In genomic region chr12:50070314-50071060, GRCh38 we compare ENCODE assay signal across 1 cellular context.
TF ChIP-seq lines count a peak whose summit lies in the region.

No MANE protein-coding gene starts in this region.

TF ChIP-seq in K562, 482 proteins besides CTCF, POLR2A, EP300 and RAD21 (continued from another document and continues in another):
- no peak for TF ChIP-seq RREB1 (CRISPR knock-in tag; IDR thresholded peaks at IDR 0.05)
- TF ChIP-seq ARNT (IDR thresholded peaks at IDR 0.05) = no peak
- TF ChIP-seq, protein P1, sequence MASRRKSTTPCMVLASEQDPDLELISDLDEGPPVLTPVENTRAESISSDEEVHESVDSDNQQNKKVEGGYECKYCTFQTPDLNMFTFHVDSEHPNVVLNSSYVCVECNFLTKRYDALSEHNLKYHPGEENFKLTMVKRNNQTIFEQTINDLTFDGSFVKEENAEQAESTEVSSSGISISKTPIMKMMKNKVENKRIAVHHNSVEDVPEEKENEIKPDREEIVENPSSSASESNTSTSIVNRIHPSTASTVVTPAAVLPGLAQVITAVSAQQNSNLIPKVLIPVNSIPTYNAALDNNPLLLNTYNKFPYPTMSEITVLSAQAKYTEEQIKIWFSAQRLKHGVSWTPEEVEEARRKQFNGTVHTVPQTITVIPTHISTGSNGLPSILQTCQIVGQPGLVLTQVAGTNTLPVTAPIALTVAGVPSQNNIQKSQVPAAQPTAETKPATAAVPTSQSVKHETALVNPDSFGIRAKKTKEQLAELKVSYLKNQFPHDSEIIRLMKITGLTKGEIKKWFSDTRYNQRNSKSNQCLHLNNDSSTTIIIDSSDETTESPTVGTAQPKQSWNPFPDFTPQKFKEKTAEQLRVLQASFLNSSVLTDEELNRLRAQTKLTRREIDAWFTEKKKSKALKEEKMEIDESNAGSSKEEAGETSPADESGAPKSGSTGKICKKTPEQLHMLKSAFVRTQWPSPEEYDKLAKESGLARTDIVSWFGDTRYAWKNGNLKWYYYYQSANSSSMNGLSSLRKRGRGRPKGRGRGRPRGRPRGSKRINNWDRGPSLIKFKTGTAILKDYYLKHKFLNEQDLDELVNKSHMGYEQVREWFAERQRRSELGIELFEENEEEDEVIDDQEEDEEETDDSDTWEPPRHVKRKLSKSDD (conservative IDR thresholded peaks at IDR 0.05; ENCODE audit: low read length) = peak; percentile 56; the same call in 1 of the 2 replicates
- no peak for TF ChIP-seq SMAD4 (CRISPR knock-in tag; conservative IDR thresholded peaks at IDR 0.05)
- TF ChIP-seq ZNF551 (CRISPR knock-in tag; IDR thresholded peaks at IDR 0.05) = no peak
- TF ChIP-seq RNF2 (IDR thresholded peaks at IDR 0.05) = no peak
- no peak for TF ChIP-seq CEBPB (tag; IDR thresholded peaks at IDR 0.05)
- no peak for TF ChIP-seq NBN (IDR thresholded peaks at IDR 0.05; ENCODE audit: low read depth)
- TF ChIP-seq MAZ (CRISPR knock-in tag; conservative IDR thresholded peaks at IDR 0.05 in 1 of 2, IDR thresholded peaks at IDR 0.05 in 1 of 2) = peak in 1 of 2 experiments; percentile 52; a peak in 3 of 4 replicates
- TF ChIP-seq PCBP1 (IDR thresholded peaks at IDR 0.05; ENCODE audit: low read depth, low read length, poor library complexity, severe bottlenecking) = no peak
- no peak for TF ChIP-seq BRF1 (IDR thresholded peaks at IDR 0.05; ENCODE audit: borderline replicate concordance, extremely low read depth, insufficient read length)
- TF ChIP-seq NFIC (IDR thresholded peaks at IDR 0.05) = 0 out of 2 replicates have a peak, but pooled peaks have one; percentile 17
- TF ChIP-seq, protein P2, sequence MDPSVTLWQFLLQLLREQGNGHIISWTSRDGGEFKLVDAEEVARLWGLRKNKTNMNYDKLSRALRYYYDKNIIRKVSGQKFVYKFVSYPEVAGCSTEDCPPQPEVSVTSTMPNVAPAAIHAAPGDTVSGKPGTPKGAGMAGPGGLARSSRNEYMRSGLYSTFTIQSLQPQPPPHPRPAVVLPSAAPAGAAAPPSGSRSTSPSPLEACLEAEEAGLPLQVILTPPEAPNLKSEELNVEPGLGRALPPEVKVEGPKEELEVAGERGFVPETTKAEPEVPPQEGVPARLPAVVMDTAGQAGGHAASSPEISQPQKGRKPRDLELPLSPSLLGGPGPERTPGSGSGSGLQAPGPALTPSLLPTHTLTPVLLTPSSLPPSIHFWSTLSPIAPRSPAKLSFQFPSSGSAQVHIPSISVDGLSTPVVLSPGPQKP (CRISPR knock-in tag; IDR thresholded peaks at IDR 0.05) = no peak
- peak; percentile 9; the same call in 1 of the 2 replicates for TF ChIP-seq OTX1 (CRISPR knock-in tag; IDR thresholded peaks at IDR 0.05)
- peak; percentile 91 to 93 for TF ChIP-seq ETV6 (IDR thresholded peaks at IDR 0.05; ENCODE audit: borderline replicate concordance in 1 of 2, low read depth in 2 of 2, low read length in 1 of 2)
- TF ChIP-seq ETV6 (CRISPR knock-in tag; IDR thresholded peaks at IDR 0.05; ENCODE audit: borderline replicate concordance) = no peak
- peak; percentile 50; the same call in 1 of the 2 replicates for TF ChIP-seq MAX (CRISPR knock-in tag; IDR thresholded peaks at IDR 0.05)
- TF ChIP-seq BMI1 (IDR thresholded peaks at IDR 0.05; ENCODE audit: low read length) = no peak
- TF ChIP-seq SIX5 (IDR thresholded peaks at IDR 0.05; ENCODE audit: borderline replicate concordance in 1 of 2, insufficient read depth in 1 of 2, low read depth in 1 of 2, low read length in 2 of 2) = no peak
- 0 out of 2 replicates have a peak, but pooled peaks have one; percentile 31 for TF ChIP-seq ESRRA (IDR thresholded peaks at IDR 0.05; ENCODE audit: borderline replicate concordance, low read depth)
- TF ChIP-seq ETS1 (conservative IDR thresholded peaks at IDR 0.05; ENCODE audit: control insufficient read depth, low read depth, low read length) = no peak
- no peak for TF ChIP-seq BACH1 (tag; IDR thresholded peaks at IDR 0.05)
- TF ChIP-seq ZNF699 (CRISPR knock-in tag; IDR thresholded peaks at IDR 0.05; ENCODE audit: insufficient replicate concordance) = no peak
- no peak for TF ChIP-seq ZNF589 (CRISPR knock-in tag; IDR thresholded peaks at IDR 0.05; ENCODE audit: low read depth)
- 0 out of 2 replicates have a peak, but pooled peaks have one; percentile 18 for TF ChIP-seq TRIM28 (IDR thresholded peaks at IDR 0.05)
- TF ChIP-seq ZNF12 (CRISPR knock-in tag; IDR thresholded peaks at IDR 0.05) = no peak
- TF ChIP-seq ZNF668 (CRISPR knock-in tag; IDR thresholded peaks at IDR 0.05) = no peak
- TF ChIP-seq RBBP5 (IDR thresholded peaks at IDR 0.05; ENCODE audit: borderline replicate concordance, insufficient read depth, low read length, poor library complexity, severe bottlenecking) = no peak
- TF ChIP-seq ZNF780A (CRISPR knock-in tag; IDR thresholded peaks at IDR 0.05) = no peak
- peak; percentile 74; the same call in 1 of the 2 replicates for TF ChIP-seq CTBP1 (IDR thresholded peaks at IDR 0.05; ENCODE audit: borderline replicate concordance)
- no peak for TF ChIP-seq TBP (optimal IDR thresholded peaks at IDR 0.05; ENCODE audit: low read depth, low read length)
- TF ChIP-seq RBM22 (IDR thresholded peaks at IDR 0.05; ENCODE audit: low read depth, low read length, poor library complexity, severe bottlenecking) = no peak
- no peak for TF ChIP-seq TSHZ1 (CRISPR knock-in tag; IDR thresholded peaks at IDR 0.05)
- no peak for TF ChIP-seq JUN (IDR thresholded peaks at IDR 0.05; ENCODE audit: borderline replicate concordance, low read depth, low read length)
- TF ChIP-seq JUN (CRISPR knock-in tag; IDR thresholded peaks at IDR 0.05; ENCODE audit: borderline replicate concordance) = peak; percentile 50; the same call in 1 of the 2 replicates
- TF ChIP-seq ASH1L (IDR thresholded peaks at IDR 0.05; ENCODE audit: borderline replicate concordance, low read depth, partially characterized antibody) = no peak
- TF ChIP-seq RBM39 (optimal IDR thresholded peaks at IDR 0.05; ENCODE audit: low read depth, low read length) = no peak
- no peak for TF ChIP-seq XRCC3 (IDR thresholded peaks at IDR 0.05)
- no peak for TF ChIP-seq SREBF2 (CRISPR knock-in tag; IDR thresholded peaks at IDR 0.05)
- no peak; the same call in 1 of the 2 replicates for TF ChIP-seq ZNF143 (CRISPR knock-in tag; IDR thresholded peaks at IDR 0.05)
- 0 out of 2 replicates have a peak, but pooled peaks have one; percentile 21 for TF ChIP-seq KLF16 (IDR thresholded peaks at IDR 0.05)
- TF ChIP-seq SP1 (CRISPR knock-in tag; IDR thresholded peaks at IDR 0.05) = peak; percentile 51; the same call in 1 of the 2 replicates
- TF ChIP-seq ZNF609 (CRISPR knock-in tag; IDR thresholded peaks at IDR 0.05; ENCODE audit: borderline replicate concordance) = 0 out of 2 replicates have a peak, but pooled peaks have one; percentile 52
- no peak for TF ChIP-seq SMARCB1 (IDR thresholded peaks at IDR 0.05; ENCODE audit: insufficient read length, low read depth)
- no peak for TF ChIP-seq MYC (IDR thresholded peaks at IDR 0.05; ENCODE audit: low read depth, low read length)
- TF ChIP-seq MYC (CRISPR knock-in tag; IDR thresholded peaks at IDR 0.05; ENCODE audit: borderline replicate concordance, low read depth) = no peak
- no peak for TF ChIP-seq EP400 (IDR thresholded peaks at IDR 0.05)
